Comparison of ENCODE assay signal across 29 cellular contexts in the genomic region with DNA sequence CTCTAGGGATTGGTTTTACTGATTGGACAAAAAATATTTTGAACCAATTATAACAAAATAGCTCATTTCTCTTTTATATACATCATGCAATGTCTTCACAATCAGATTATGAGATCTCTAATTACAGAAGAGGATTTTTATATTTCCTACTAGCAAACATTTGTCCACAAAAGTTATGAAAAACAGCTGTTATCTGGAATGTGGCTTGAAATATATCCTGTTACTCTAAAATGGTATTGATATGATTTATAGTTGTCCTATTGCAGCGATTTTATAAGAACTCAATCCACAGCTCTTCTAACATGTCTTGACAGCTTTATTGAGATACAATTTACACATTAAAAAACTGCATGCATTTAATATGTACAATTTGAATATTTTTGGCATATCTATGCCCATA.
"Had no signal": no experiment of that assay in that cellular context is flagged by ENCODE, and none has a peak within 500 bp of the region (broad histone marks: within the 10 kb centered on the region; RNA-seq: fewer than 3 reads in every experiment).

No MANE protein-coding gene starts in this region.

- H3K27ac ChIP-seq: heart right ventricle, hepatocyte, left lung, lower lobe of right lung, neural progenitor cell, neutrophil, ovary, right atrium auricular region, right lobe of liver, skin epidermis, stomach, testis, thyroid gland, transverse colon, upper lobe of left lung had no signal

- H3K27me3 ChIP-seq: heart right ventricle, hepatocyte, left lung, neural progenitor cell, neutrophil, ovary, right atrium auricular region, right lobe of liver, stomach, testis, thyroid gland, transverse colon, upper lobe of left lung had no signal

- H3K9me3 Mint-ChIP-seq: naive B cell; nephron progenitor cell; neural progenitor cell; stimulated activated naive B cell treated with anti-CD40 and anti-IgM and Interleukin-4, amounts not matched to agents 10 μg/mL and 1 μg/mL and 100 μg/mL, for 72 hours had no signal

- H3K4me1 ChIP-seq: heart right ventricle, left lung, lower lobe of right lung, neural progenitor cell, right atrium auricular region, right lobe of liver, stomach, testis, thyroid gland, transverse colon had no signal

- H2AFZ ChIP-seq: hepatocyte, neural progenitor cell had no signal

- DNase-seq: heart right ventricle; islet precursor cell; left cardiac atrium; left lung; lower lobe of right lung; mammary epithelial cell; mesenchymal stem cell; naive B cell; natural killer cell; nephron progenitor cell; ovary; right lobe of liver; stimulated activated CD4-positive, alpha-beta T cell treated with anti-CD3 and anti-CD28 coated beads, Interleukin-12 subunit alpha, Interleukin-12 subunit beta, amount 100 ng/mL, for 4 hours; stimulated activated CD4-positive, alpha-beta T cell treated with anti-CD3 and anti-CD28 coated beads, Interleukin-15, amount 100 ng/mL, for 24 hours; stimulated activated CD4-positive, alpha-beta T cell treated with anti-CD3 and anti-CD28 coated beads, Interleukin-2, amount 100 ng/mL, for 24 hours; stimulated activated CD4-positive, alpha-beta T cell treated with anti-CD3 and anti-CD28 coated beads, Interleukin-4, amount 100 ng/mL, for 1 hour; stimulated activated naive B cell treated with anti-CD40 and anti-IgM and Interleukin-4, amounts not matched to agents 10 μg/mL and 1 μg/mL and 100 μg/mL, for 72 hours; stimulated activated naive CD8-positive, alpha-beta T cell treated with anti-CD3 and anti-CD28 coated beads, Interleukin-15, Interleukin-2, amounts not matched to agents 100 U/mL and 50 U/mL, for 24 hours; stomach; testis; thyroid gland; transverse colon; upper lobe of left lung had no signal

- H3K9ac ChIP-seq: neural progenitor cell had no signal

- H3K4me2 ChIP-seq: hepatocyte, neural progenitor cell had no signal

- H3K9me3 ChIP-seq: heart right ventricle, left lung, lower lobe of right lung, neutrophil, ovary, right atrium auricular region, right lobe of liver, stomach, testis, thyroid gland, transverse colon, upper lobe of left lung had no signal

- ATAC-seq: heart right ventricle; left cardiac atrium; left lung; lower lobe of right lung; natural killer cell; right lobe of liver; stimulated activated naive B cell treated with anti-CD40 and anti-IgM and Interleukin-4, amounts not matched to agents 10 μg/mL and 1 μg/mL and 100 μg/mL, for 72 hours; stimulated activated naive CD8-positive, alpha-beta T cell treated with anti-CD3 and anti-CD28 coated beads, Interleukin-15, Interleukin-2, amounts not matched to agents 100 U/mL and 50 U/mL, for 24 hours had no signal

- H3K79me2 ChIP-seq: hepatocyte had no signal

- H3K27ac Mint-ChIP-seq: naive B cell; natural killer cell; nephron progenitor cell; neural progenitor cell; progenitor cell of endocrine pancreas; stimulated activated naive B cell treated with anti-CD40 and anti-IgM and Interleukin-4, amounts not matched to agents 10 μg/mL and 1 μg/mL and 100 μg/mL, for 72 hours had no signal

- H3K36me3 ChIP-seq: heart right ventricle, left lung, lower lobe of right lung, neural progenitor cell, neutrophil, ovary, right atrium auricular region, right lobe of liver, stomach, thyroid gland, transverse colon, upper lobe of left lung had no signal

- H3K27me3 Mint-ChIP-seq: progenitor cell of endocrine pancreas; stimulated activated naive B cell treated with anti-CD40 and anti-IgM and Interleukin-4, amounts not matched to agents 10 μg/mL and 1 μg/mL and 100 μg/mL, for 72 hours had no signal

- H3K4me3 Mint-ChIP-seq: naive B cell; natural killer cell; nephron progenitor cell; neural progenitor cell; stimulated activated naive B cell treated with anti-CD40 and anti-IgM and Interleukin-4, amounts not matched to agents 10 μg/mL and 1 μg/mL and 100 μg/mL, for 72 hours had no signal

- H3K4me3 ChIP-seq: heart right ventricle, hepatocyte, left lung, lower lobe of right lung, neural progenitor cell, ovary, right atrium auricular region, right lobe of liver, skin epidermis, stomach, testis, thyroid gland, transverse colon, upper lobe of left lung had no signal

- H3K36me3 Mint-ChIP-seq: naive B cell; natural killer cell; neural progenitor cell; stimulated activated naive B cell treated with anti-CD40 and anti-IgM and Interleukin-4, amounts not matched to agents 10 μg/mL and 1 μg/mL and 100 μg/mL, for 72 hours had no signal

- H3K4me1 Mint-ChIP-seq: naive B cell; natural killer cell; nephron progenitor cell; neural progenitor cell; stimulated activated naive B cell treated with anti-CD40 and anti-IgM and Interleukin-4, amounts not matched to agents 10 μg/mL and 1 μg/mL and 100 μg/mL, for 72 hours had no signal
